21 cellular contexts compared by ENCODE assay signal in genomic region chr7:52634996-52635395, GRCh38.
A peak's percentile ranks its signal among the peaks of the same experiment; 100 is the strongest.
DNase-seq lines count a peak whose midpoint lies in the region; ATAC-seq, FAIRE-seq and TF ChIP-seq lines count a peak whose summit lies in the region.
"Had no signal": no experiment of that assay in that cellular context is flagged by ENCODE, and none has a peak within 500 bp of the region (broad histone marks: within the 10 kb centered on the region; RNA-seq: fewer than 3 reads in every experiment).

No MANE protein-coding gene starts in this region.

- no peaks in the 10 kb centered on the region for H3K9me3 Mint-ChIP-seq in neural progenitor cell

- H3K4me3 Mint-ChIP-seq in neural progenitor cell: no peak overlapping the region
- H3K4me3 Mint-ChIP-seq: activated naive CD4-positive, alpha-beta T cell treated with anti-CD3 and anti-CD28 coated beads, Interleukin-2, amount 10 ng/mL, durations not matched to agents 7 days and 5 days; activated T-helper 1 cell treated with anti-CD3 and anti-CD28 coated beads, Interleukin-12 subunit alpha, Interleukin-12 subunit beta, Interleukin-2, Interleukin-4 antibody, amounts not matched to agents 30 ng/mL and 10 ng/mL and 1 ng/mL, durations not matched to agents 14 hours and 24 hours and 36 hours; dendritic cell treated with granulocyte-macrophage colony-stimulating factor and Interleukin-4, amounts not matched to agents 40 ng/mL and 50 ng/mL, for 4 days; stimulated activated memory B cell treated with anti-CD40 and anti-IgM and Interleukin-4, amounts not matched to agents 10 μg/mL and 1 μg/mL and 100 μg/mL, for 72 hours had no signal

- no peak overlapping the region for H3K9ac ChIP-seq in neural progenitor cell
- H3K9ac ChIP-seq: BLaER1 treated with 17β-estradiol and CSF1 and Interleukin-3, amounts not matched to agents 10 nM and 100 nM had no signal

- H3K27me3 Mint-ChIP-seq in neural progenitor cell (ENCODE audit: insufficient read depth, low read depth): peaks cover 2% of the 10 kb centered on the region
- H3K27me3 Mint-ChIP-seq: activated naive CD4-positive, alpha-beta T cell treated with anti-CD3 and anti-CD28 coated beads, Interleukin-2, amount 10 ng/mL, durations not matched to agents 7 days and 5 days; dendritic cell treated with granulocyte-macrophage colony-stimulating factor and Interleukin-4, amounts not matched to agents 40 ng/mL and 50 ng/mL, for 4 days; stimulated activated memory B cell treated with anti-CD40 and anti-IgM and Interleukin-4, amounts not matched to agents 10 μg/mL and 1 μg/mL and 100 μg/mL, for 72 hours had no signal

- DNase-seq in D341Med (ENCODE audit: low spot score) (peak; percentile 36), M059J (ENCODE audit: low read depth) (peak; percentile 0), bronchial epithelial cell (ENCODE audit: low read depth) (peak; percentile 10), neural progenitor cell (ENCODE audit: low spot score) (peak; percentile 28), DMS153 treated with DMSO at 0.1 percent for 48 hours (lab: John Stamatoyannopoulos, UW; ENCODE audit: unreplicated experiment) (no peak), GM10248 (ENCODE audit: extremely low spot score) (no peak)
- no peak for DNase-seq in activated CD4-positive, alpha-beta T cell treated with anti-CD3 and anti-CD28 coated beads for 4 hours
- DNase-seq: activated CD4-positive, alpha-beta T cell treated with anti-CD3 and anti-CD28 coated beads, Interleukin-2, amount 50 U/mL, for 4 hours; activated naive CD4-positive, alpha-beta T cell treated with anti-CD3 and anti-CD28 coated beads, Interleukin-2, amount 10 ng/mL, durations not matched to agents 7 days and 5 days; amygdala; NCI-H1048; NCI-H187; NCI-H69; stimulated activated CD4-positive, alpha-beta T cell treated with anti-CD3 and anti-CD28 coated beads, Interleukin-2, amount 100 ng/mL, for 48 hours; uterus had no signal

- CTCF ChIA-PET in GM10248 (lab: Yijun Ruan, JAX): no interaction called here

- H3K36me3 ChIP-seq in bronchial epithelial cell (ENCODE audit: control insufficient read depth, insufficient read depth, low read length) (no peaks in the 10 kb centered on the region), neural progenitor cell (no peaks in the 10 kb centered on the region)
- H3K36me3 ChIP-seq: BLaER1 treated with 17β-estradiol and CSF1 and Interleukin-3, amounts not matched to agents 10 nM and 100 nM; uterus had no signal

- peak overlapping the region; percentile 10 for H3K27ac Mint-ChIP-seq in neural progenitor cell
- H3K27ac Mint-ChIP-seq: activated naive CD4-positive, alpha-beta T cell treated with anti-CD3 and anti-CD28 coated beads, Interleukin-2, amount 10 ng/mL, durations not matched to agents 7 days and 5 days; activated T-helper 1 cell treated with anti-CD3 and anti-CD28 coated beads, Interleukin-12 subunit alpha, Interleukin-12 subunit beta, Interleukin-2, Interleukin-4 antibody, amounts not matched to agents 30 ng/mL and 10 ng/mL and 1 ng/mL, durations not matched to agents 14 hours and 24 hours and 36 hours; dendritic cell treated with granulocyte-macrophage colony-stimulating factor and Interleukin-4, amounts not matched to agents 40 ng/mL and 50 ng/mL, for 4 days; stimulated activated memory B cell treated with anti-CD40 and anti-IgM and Interleukin-4, amounts not matched to agents 10 μg/mL and 1 μg/mL and 100 μg/mL, for 72 hours had no signal

- no peak for ATAC-seq in GM21390 (IDR thresholded peaks at IDR 0.05; ENCODE audit: unreplicated experiment)
- ATAC-seq: stimulated activated memory B cell treated with anti-CD40 and anti-IgM and Interleukin-4, amounts not matched to agents 10 μg/mL and 1 μg/mL and 100 μg/mL, for 72 hours had no signal

- no peak for FAIRE-seq in bronchial epithelial cell (lab: Jason Lieb, UNC)
- FAIRE-seq: endometrium had no signal

- H3K4me3 ChIP-seq in bronchial epithelial cell (ENCODE audit: low read depth, low read length): no peak overlapping the region
- H3K4me3 ChIP-seq in neural progenitor cell: no peak overlapping the region
- H3K4me3 ChIP-seq: BLaER1 treated with 17β-estradiol and CSF1 and Interleukin-3, amounts not matched to agents 10 nM and 100 nM; uterus had no signal

- peaks cover 12% of the 10 kb centered on the region for H3K4me1 ChIP-seq in neural progenitor cell
- H3K4me1 ChIP-seq: BLaER1 treated with 17β-estradiol and CSF1 and Interleukin-3, amounts not matched to agents 10 nM and 100 nM; uterus had no signal

- peaks cover 32% of the 10 kb centered on the region for H3K4me1 Mint-ChIP-seq in neural progenitor cell
- H3K4me1 Mint-ChIP-seq: activated naive CD4-positive, alpha-beta T cell treated with anti-CD3 and anti-CD28 coated beads, Interleukin-2, amount 10 ng/mL, durations not matched to agents 7 days and 5 days; stimulated activated memory B cell treated with anti-CD40 and anti-IgM and Interleukin-4, amounts not matched to agents 10 μg/mL and 1 μg/mL and 100 μg/mL, for 72 hours had no signal

- no peaks in the 10 kb centered on the region for H3F3A ChIP-seq in neural progenitor cell (ENCODE audit: low read depth)

- no peak overlapping the region for H3K4me2 ChIP-seq in neural progenitor cell
- H3K4me2 ChIP-seq: BLaER1 treated with 17β-estradiol and CSF1 and Interleukin-3, amounts not matched to agents 10 nM and 100 nM had no signal

- no peak for TF ChIP-seq CTCF in bronchial epithelial cell (IDR thresholded peaks at IDR 0.05; ENCODE audit: insufficient read depth, low read length, severe bottlenecking)
- no peak for TF ChIP-seq CTCF in neural progenitor cell (IDR thresholded peaks at IDR 0.05)
- no peak for TF ChIP-seq CTCF in GM10248 (IDR thresholded peaks at IDR 0.05; ENCODE audit: control extremely low read depth, extremely low read depth, low read depth, missing control alignments)

- no peaks in the 10 kb centered on the region for H4K20me1 ChIP-seq in neural progenitor cell (ENCODE audit: low read depth)
- H4K20me1 ChIP-seq: BLaER1 treated with 17β-estradiol and CSF1 and Interleukin-3, amounts not matched to agents 10 nM and 100 nM had no signal

- H3K27me3 ChIP-seq in bronchial epithelial cell (ENCODE audit: control insufficient read depth, insufficient read depth, low read length) (no peaks in the 10 kb centered on the region), neural progenitor cell (no peaks in the 10 kb centered on the region)
- H3K27me3 ChIP-seq: BLaER1 treated with 17β-estradiol and CSF1 and Interleukin-3, amounts not matched to agents 10 nM and 100 nM; uterus had no signal

- H3K79me2 ChIP-seq in neural progenitor cell (ENCODE audit: low read depth): no peaks in the 10 kb centered on the region

- POLR2A ChIA-PET in GM10248 (lab: Yijun Ruan, JAX): no interaction called here

- no peaks in the 10 kb centered on the region for H3K9me3 ChIP-seq in neural progenitor cell (ENCODE audit: low read depth)
- H3K9me3 ChIP-seq: BLaER1 treated with 17β-estradiol and CSF1 and Interleukin-3, amounts not matched to agents 10 nM and 100 nM; uterus had no signal

- no peak overlapping the region for H3K27ac ChIP-seq in neural progenitor cell
- H3K27ac ChIP-seq: BLaER1 treated with 17β-estradiol and CSF1 and Interleukin-3, amounts not matched to agents 10 nM and 100 nM; uterus had no signal

- peak overlapping the region; percentile 3 for H2AFZ ChIP-seq in neural progenitor cell (replicated peaks)

- H3K36me3 Mint-ChIP-seq in neural progenitor cell: no peaks in the 10 kb centered on the region
- H3K36me3 Mint-ChIP-seq: activated naive CD4-positive, alpha-beta T cell treated with anti-CD3 and anti-CD28 coated beads, Interleukin-2, amount 10 ng/mL, durations not matched to agents 7 days and 5 days; stimulated activated memory B cell treated with anti-CD40 and anti-IgM and Interleukin-4, amounts not matched to agents 10 μg/mL and 1 μg/mL and 100 μg/mL, for 72 hours had no signal

Comparison
In these comparisons a context has a peak if more than half of its experiments do, and no peak if none do; other contexts are left out.
1. DNase-seq: peak in D341Med (single experiment), M059J (single experiment), bronchial epithelial cell (single experiment) and neural progenitor cell (single experiment); none in activated CD4-positive, alpha-beta T cell treated with anti-CD3 and anti-CD28 coated beads for 4 hours (0 of 2), DMS153 treated with DMSO at 0.1 percent for 48 hours (single experiment) and GM10248 (single experiment).